Comparison of ENCODE assay signal across 8 cellular contexts in genomic region chr2:130427631-130428030, GRCh38.
A peak's percentile ranks its signal among the peaks of the same experiment; 100 is the strongest.
DNase-seq lines count a peak whose midpoint lies in the region; ATAC-seq and TF ChIP-seq lines count a peak whose summit lies in the region.
"Not testable (repeated sequence)": the region's sequence is repeated elsewhere in the genome, so short reads cannot be mapped to it uniquely, and the experiment has no call there.

No MANE protein-coding gene starts in this region.

- not testable (repeated sequence) for H3K27me3 ChIP-seq in adipocyte (replicated peaks; ENCODE audit: control insufficient read depth, insufficient read depth, low read length); psoas muscle (ENCODE audit: insufficient read depth in 3 of 3, low read length in 2 of 3); aorta (ENCODE audit: control insufficient read depth in 1 of 2, insufficient read depth in 2 of 2, low read length in 1 of 2)

- intact Hi-C loops in psoas muscle (cut with DNase I); aorta (cut with DNase I): not testable (repeated sequence)

- not testable (repeated sequence) for H3K9ac ChIP-seq in adipocyte (ENCODE audit: low read length)

- H3K9me3 ChIP-seq in adipocyte (ENCODE audit: control insufficient read depth, low read length); psoas muscle; aorta (ENCODE audit: control insufficient read depth, low read length): not testable (repeated sequence)

- H3K4me3 ChIP-seq in adipocyte (ENCODE audit: low read length): peak overlapping the region; percentile 37
- H3K4me3 ChIP-seq in psoas muscle: peak overlapping the region; percentile 48
- not testable (repeated sequence) for H3K4me3 ChIP-seq in aorta (ENCODE audit: low read length in 2 of 2)

- H3K4me1 ChIP-seq in adipocyte (ENCODE audit: control insufficient read depth, insufficient read depth, low read length); psoas muscle; aorta (ENCODE audit: control insufficient read depth in 1 of 2, insufficient read depth in 2 of 2, low read length in 2 of 2): not testable (repeated sequence)

- not testable (repeated sequence) for H3K36me3 ChIP-seq in adipocyte (ENCODE audit: control insufficient read depth, insufficient read depth, low read length, severe bottlenecking); psoas muscle (ENCODE audit: insufficient read depth in 1 of 2, low read depth in 1 of 2); aorta (ENCODE audit: control insufficient read depth in 1 of 2, insufficient read depth in 2 of 2, low read length in 1 of 2)

- 0 to 4% (median 1%) methylated on average over 26 to 34 of the region's 34 CpGs for WGBS in psoas muscle, 3 donors
- WGBS in aorta, 2 donors: 1 to 3% methylated on average over 29 to 34 of the region's 34 CpGs

- DNase-seq in OCI-M1 (lab: John Stamatoyannopoulos, UW) (peak; percentile 36), adipocyte (ENCODE audit: low read depth) (peak; percentile 30), fibroblast of gingiva (ENCODE audit: low read depth) (peak; percentile 30), kidney glomerular epithelial cell (lab: John Stamatoyannopoulos, UW) (peak; percentile 5), psoas muscle (peak; percentile 63 to 69), aorta (peak; percentile 81 to 89)

- H3K27ac ChIP-seq in psoas muscle; aorta (ENCODE audit: low read depth in 1 of 2, low read length in 2 of 2): not testable (repeated sequence)

- peak; percentile 77 for ATAC-seq in HG02885 (IDR thresholded peaks at IDR 0.05; ENCODE audit: poor library complexity, unreplicated experiment)
- peak; percentile 46 to 72 (median 60) for ATAC-seq in psoas muscle
- ATAC-seq in aorta (ENCODE audit: low FRiP score): peak; percentile 93

- TF ChIP-seq CTCF in GM12872 (IDR thresholded peaks at IDR 0.05; ENCODE audit: insufficient read depth, low read depth, low read length) (peak; percentile 36; the same call in 2 of the 3 replicates), psoas muscle (IDR thresholded peaks at IDR 0.05) (peak; percentile 20)

Comparison
In these comparisons a context has a peak if more than half of its experiments do, and no peak if none do; other contexts are left out.
1. DNase-seq: peak in every context shown above with its lines; median percentile 85 in aorta; 66 in psoas muscle; 36 in OCI-M1; 30 in adipocyte; 30 in fibroblast of gingiva; 5 in kidney glomerular epithelial cell.